In the genomic region with DNA sequence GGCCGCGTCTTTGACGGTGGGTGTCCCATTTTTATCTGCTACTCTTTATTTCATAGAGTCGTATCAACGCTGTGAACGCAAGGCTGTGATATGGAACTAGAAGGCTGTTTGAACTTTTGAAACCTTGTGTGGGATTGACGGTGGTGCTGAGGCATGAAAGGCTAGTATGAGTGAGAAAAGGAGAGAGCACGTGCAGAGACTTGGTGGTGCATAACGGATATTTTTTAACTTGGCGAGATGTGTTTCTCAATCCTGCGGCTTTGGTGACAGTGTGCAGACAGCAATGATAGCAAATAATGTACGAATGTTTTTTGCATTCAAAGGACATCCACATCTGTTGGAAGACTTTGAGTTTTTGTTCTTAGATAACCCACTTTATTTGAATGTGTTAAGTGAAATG, we compare ENCODE assay signal across 15 cellular contexts. TPM values are rescaled to one million over a fixed set of nuclear protein-coding genes. Genes with fewer than 3 reads are reported as not detected.
DNase-seq lines count a peak whose midpoint lies in the region; ATAC-seq, FAIRE-seq and TF ChIP-seq lines count a peak whose summit lies in the region.
"Had no signal": no experiment of that assay in that cellular context is flagged by ENCODE, and none has a peak within 500 bp of the region (broad histone marks: within the 10 kb centered on the region; RNA-seq: fewer than 3 reads in every experiment).

No MANE protein-coding gene starts in this region.

- H3K27ac ChIP-seq in K562 (ENCODE audit: extremely low read depth, low read depth, low read length): no peak overlapping the region
- no peak overlapping the region for H3K27ac ChIP-seq in upper lobe of left lung
- H3K27ac ChIP-seq: GM23248 had no signal

- H3K9me3 Mint-ChIP-seq in activated naive CD4-positive, alpha-beta T cell treated with anti-CD3 and anti-CD28 coated beads for 36 hours: no peaks in the 10 kb centered on the region
- peaks cover 0 to 3% of the 10 kb centered on the region in 2 donors for H3K9me3 Mint-ChIP-seq in activated naive CD4-positive, alpha-beta T cell treated with anti-CD3 and anti-CD28 coated beads, Interleukin-2, amount 50 U/mL, for 72 hours
- H3K9me3 Mint-ChIP-seq in type B pancreatic cell: no peaks in the 10 kb centered on the region
- H3K9me3 Mint-ChIP-seq: stimulated activated naive CD8-positive, alpha-beta T cell treated with anti-CD3 and anti-CD28 coated beads, Interleukin-15, Interleukin-2, amounts not matched to agents 100 ng/mL and 50 ng/mL, for 24 hours had no signal

- H4K20me1 ChIP-seq in K562 (replicated peaks; ENCODE audit: control insufficient read depth, insufficient read depth, low read length): no peaks in the 10 kb centered on the region

- peaks cover 33% of the 10 kb centered on the region for H3K79me2 ChIP-seq in K562 (ENCODE audit: control insufficient read depth, insufficient read depth, low read length)

- CTCF ChIA-PET in activated naive CD4-positive, alpha-beta T cell treated with anti-CD3 and anti-CD28 coated beads for 36 hours (lab: Charles Lee): no interaction called here
- CTCF ChIA-PET in K562 (lab: Yijun Ruan, JAX; ENCODE audit: low intra/inter-chr PET ratio): no interaction called here

- TF ChIP-seq CTCF in K562 (IDR thresholded peaks at IDR 0.05 in 2 of 3, conservative IDR thresholded peaks at IDR 0.05 in 1 of 3; ENCODE audit: insufficient read depth in 2 of 3, low read depth in 1 of 3, low read length in 3 of 3): no peak
- no peak for TF ChIP-seq CTCF in type B pancreatic cell (conservative IDR thresholded peaks at IDR 0.05)
- TF ChIP-seq CTCF in upper lobe of left lung (IDR thresholded peaks at IDR 0.05): no peak

- H3K36me3 ChIP-seq in K562 (ENCODE audit: control insufficient read depth, insufficient read depth, low read length) (peaks cover 10% of the 10 kb centered on the region; the same call in 2 of the 3 replicates), upper lobe of left lung (no peaks in the 10 kb centered on the region)
- H3K36me3 ChIP-seq: esophagus squamous epithelium, left lung, transverse colon had no signal

- no peaks in the 10 kb centered on the region for H3K9me3 ChIP-seq in K562 (replicated peaks; ENCODE audit: control insufficient read depth, insufficient read depth, low read depth, low read length)
- H3K9me3 ChIP-seq in upper lobe of left lung: no peaks in the 10 kb centered on the region
- H3K9me3 ChIP-seq: esophagus squamous epithelium, left lung, transverse colon had no signal

- in situ Hi-C loops in K562 (cut with MboI): no loop called here

- H3K36me3 Mint-ChIP-seq in activated naive CD4-positive, alpha-beta T cell treated with anti-CD3 and anti-CD28 coated beads for 36 hours (ENCODE audit: low read depth): no peaks in the 10 kb centered on the region
- H3K36me3 Mint-ChIP-seq in activated naive CD4-positive, alpha-beta T cell treated with anti-CD3 and anti-CD28 coated beads, Interleukin-2, amount 50 U/mL, for 72 hours: peaks cover 0 to 6% of the 10 kb centered on the region in 2 donors
- H3K36me3 Mint-ChIP-seq in type B pancreatic cell: no peaks in the 10 kb centered on the region

- no peak for FAIRE-seq in K562 (lab: Jason Lieb, UNC)

- H3K4me2 ChIP-seq in K562 (ENCODE audit: insufficient read depth, low read length): no peak overlapping the region

- H3K9ac ChIP-seq in K562 (ENCODE audit: insufficient read depth in 1 of 2, low read depth in 2 of 2, low read length in 2 of 2): no peak overlapping the region

- H2AFZ ChIP-seq in K562 (ENCODE audit: low read depth, low read length): 0 out of 2 replicates have a peak overlapping the region, but pooled peaks have one; percentile 45

- no peak for TF ChIP-seq RAD21 in K562 (CRISPR knock-in tag; conservative IDR thresholded peaks at IDR 0.05 in 1 of 2, IDR thresholded peaks at IDR 0.05 in 1 of 2)

- peaks cover 18% of the 10 kb centered on the region for H3K4me1 Mint-ChIP-seq in activated naive CD4-positive, alpha-beta T cell treated with anti-CD3 and anti-CD28 coated beads for 36 hours (ENCODE audit: low read depth)
- H3K4me1 Mint-ChIP-seq in type B pancreatic cell (ENCODE audit: unreplicated experiment): peaks cover 9% of the 10 kb centered on the region

- TF ChIP-seq EP300 in K562 (IDR thresholded peaks at IDR 0.05; ENCODE audit: low read length): no peak
- no peak for TF ChIP-seq EP300 in upper lobe of left lung (IDR thresholded peaks at IDR 0.05)

- no TSS peak for BruUV-seq in K562 (replicated peaks; lab: Mats Ljungman, UMichigan)

- H3K27ac Mint-ChIP-seq in activated naive CD4-positive, alpha-beta T cell treated with anti-CD3 and anti-CD28 coated beads for 36 hours: no peak overlapping the region
- H3K27ac Mint-ChIP-seq in activated naive CD4-positive, alpha-beta T cell treated with anti-CD3 and anti-CD28 coated beads, Interleukin-2, amount 50 U/mL, for 72 hours: no peak overlapping the region
- no peak overlapping the region for H3K27ac Mint-ChIP-seq in type B pancreatic cell
- H3K27ac Mint-ChIP-seq: stimulated activated naive CD8-positive, alpha-beta T cell treated with anti-CD3 and anti-CD28 coated beads, Interleukin-15, Interleukin-2, amounts not matched to agents 100 ng/mL and 50 ng/mL, for 24 hours had no signal

- peak overlapping the region; percentile 12 for H3K4me3 Mint-ChIP-seq in activated naive CD4-positive, alpha-beta T cell treated with anti-CD3 and anti-CD28 coated beads for 36 hours
- H3K4me3 Mint-ChIP-seq in type B pancreatic cell: peak overlapping the region; percentile 68

- TF ChIP-seq POLR2A in K562 (conservative IDR thresholded peaks at IDR 0.05) (no peak), upper lobe of left lung (IDR thresholded peaks at IDR 0.05) (no peak)

- no peaks in the 10 kb centered on the region for H3K9me1 ChIP-seq in K562 (ENCODE audit: control insufficient read depth, insufficient read depth, low read length)

- intact Hi-C loops in activated naive CD4-positive, alpha-beta T cell treated with anti-CD3 and anti-CD28 coated beads for 36 hours (cut with micrococcal nuclease): loop anchor here (5.0 kb wide), 1 partner anchor 171 kb away; a partner anchor contains a TSS
- intact Hi-C loops in K562 (cut with micrococcal nuclease): no loop called here

- 53% methylated on average over 12 of the region's 12 CpGs for WGBS in K562 (ENCODE audit: insufficient coverage, low coverage, missing lambda C conversion rate)
- WGBS in upper lobe of left lung, 2 donors: 82 to 84% methylated on average over 12 of the region's 12 CpGs

- H3K27me3 Mint-ChIP-seq in activated naive CD4-positive, alpha-beta T cell treated with anti-CD3 and anti-CD28 coated beads for 36 hours (ENCODE audit: low read depth): peaks cover 23% of the 10 kb centered on the region
- H3K27me3 Mint-ChIP-seq in type B pancreatic cell: peaks cover 63% of the 10 kb centered on the region

- no peaks in the 10 kb centered on the region for H3K27me3 ChIP-seq in K562 (ENCODE audit: control insufficient read depth in 2 of 2, insufficient read depth in 2 of 2, low read length in 2 of 2)
- H3K27me3 ChIP-seq in upper lobe of left lung: peaks cover 0 to 2% (median 0%) of the 10 kb centered on the region in 4 donors

- POLR2A ChIA-PET in K562 (lab: Yijun Ruan, JAX): interaction anchor here (0.6 to 1.0 kb wide), 2 partner anchors 20 to 404 kb away, joined by 3 to 4 read pairs; no protein-coding TSS in a partner anchor

- DNase-seq in activated naive CD4-positive, alpha-beta T cell treated with anti-CD3 and anti-CD28 coated beads for 36 hours: no peak
- no peak for DNase-seq in activated naive CD4-positive, alpha-beta T cell treated with anti-CD3 and anti-CD28 coated beads, Interleukin-2, amount 50 U/mL, for 72 hours (ENCODE audit: low spot score in 2 of 2)
- DNase-seq in NOMO-1 treated with DMSO at 0.1 percent for 48 hours (lab: John Stamatoyannopoulos, UW; ENCODE audit: unreplicated experiment) (peak; percentile 51), K562 (ENCODE audit: extremely low read depth in 1 of 4, low spot score in 3 of 4) (no peak), type B pancreatic cell (ENCODE audit: extremely low spot score, unreplicated experiment) (no peak), upper lobe of left lung (no peak), mucosa of gallbladder (ENCODE audit: low spot score) (no peak)
- DNase-seq: DMS79 treated with DMSO at 0.1 percent for 48 hours, esophagus squamous epithelium, NCI-H510A treated with DMSO at 0.1 percent for 48 hours had no signal

- ATAC-seq in activated naive CD4-positive, alpha-beta T cell treated with anti-CD3 and anti-CD28 coated beads, Interleukin-2, amount 50 U/mL, for 72 hours: no peak
- ATAC-seq in K562 (no peak), upper lobe of left lung (ENCODE audit: low FRiP score in 2 of 2) (no peak), GM18517 (IDR thresholded peaks at IDR 0.05; ENCODE audit: unreplicated experiment) (no peak)

- peaks cover 28 to 41% of the 10 kb centered on the region in 2 experiments for H3K4me1 ChIP-seq in K562 (replicated peaks in 1 of 2; ENCODE audit: control insufficient read depth in 2 of 2, insufficient read depth in 2 of 2, low read length in 2 of 2)
- H3K4me1 ChIP-seq in upper lobe of left lung: peaks cover 5 to 25% (median 10%) of the 10 kb centered on the region in 4 donors

- H3K4me3 ChIP-seq in K562 (no peak overlapping the region), upper lobe of left lung (no peak overlapping the region)

RNA-seq across cellular contexts. Expression of a gene that starts 6.2 kb away (rescaled TPM):
- 1 to 10 TPM; 3.1 to 4.0 TPM for total RNA-seq in activated naive CD4-positive, alpha-beta T cell treated with anti-CD3 and anti-CD28 coated beads for 36 hours
- total RNA-seq in activated naive CD4-positive, alpha-beta T cell treated with anti-CD3 and anti-CD28 coated beads, Interleukin-2, amount 50 U/mL, for 72 hours: 1 to 10 TPM; 4.7 to 5.1 TPM
- total RNA-seq in K562 (2011; cell fraction: chromatin; rRNA removed; ENCODE audit: low replicate concordance): 20.8 and 62.6 TPM in 2 replicates
- total RNA-seq in K562 (2011; cell fraction: nucleolus; rRNA removed): 90.9 and 91.5 TPM in 2 replicates
- total RNA-seq in K562 (2011; cell fraction: nucleoplasm; rRNA removed): 44.9 and 53.6 TPM in 2 replicates
- total RNA-seq in K562 (2014; rRNA removed) (110 and 166 TPM in 2 replicates), K562 (2014; rRNA removed; fragmentation: Illumina TruSeq; extraction: Trizol) (12.8 and 17.8 TPM in 2 replicates), K562 (2015; rRNA removed; fragmentation: Illumina TruSeq; extraction: Trizol) (29.2 and 31.2 TPM in 2 replicates), K562 (2021) (123 and 133 TPM in 2 replicates), type B pancreatic cell (ENCODE audit: low replicate concordance) (12.0 and 24.4 TPM in 2 replicates), upper lobe of left lung (10 to 100 TPM in 3 of 6 donors, 1 to 10 TPM in 3; 5.2 to 15.8 (median 9.4) TPM), mucosa of gallbladder (18.0 TPM)
- polyA plus RNA-seq in K562 (2011; rRNA removed) (34.9 and 45.1 TPM in 2 replicates), K562 (2014; fragmentation: Illumina TruSeq; extraction: Trizol) (20.0 and 27.6 TPM in 2 replicates), K562 (2014; fragmentation: Nextera tagmentation; extraction: Ambion mirVana) (1 to 10 TPM; 6.2 to 9.0 TPM), K562 (2014; rRNA removed) (131 and 180 TPM in 2 replicates)
- 40.0 and 148 TPM in 2 replicates for polyA plus RNA-seq in K562 (2011; cell fraction: cytosol; rRNA removed)
- polyA plus RNA-seq in K562 (2011; cell fraction: nucleus; rRNA removed): 166 and 257 TPM in 2 replicates
- polyA plus RNA-seq in K562 (2012): 48.6 and 54.6 TPM in 2 replicates
- 1.7 and 2.4 TPM in 2 replicates for polyA minus RNA-seq in K562 (2011; rRNA and poly(A)+ RNA removed)
- polyA minus RNA-seq in K562 (2011; cell fraction: cytosol; rRNA and poly(A)+ RNA removed): 17.7 and 26.8 TPM in 2 replicates
- 21.7 and 21.8 TPM in 2 replicates for polyA minus RNA-seq in K562 (2011; cell fraction: nucleus; rRNA and poly(A)+ RNA removed)

RNA-seq across cellular contexts. Expression of a gene that starts 30.1 kb away (rescaled TPM):
- total RNA-seq in activated naive CD4-positive, alpha-beta T cell treated with anti-CD3 and anti-CD28 coated beads for 36 hours: 10 to 100 TPM; 46.6 to 46.7 TPM
- total RNA-seq in activated naive CD4-positive, alpha-beta T cell treated with anti-CD3 and anti-CD28 coated beads, Interleukin-2, amount 50 U/mL, for 72 hours: 10 to 100 TPM; 40.7 to 64.8 TPM
- total RNA-seq in K562 (2011; cell fraction: chromatin; rRNA removed; ENCODE audit: low replicate concordance): 68.1 and 109 TPM in 2 replicates
- 43.0 and 45.2 TPM in 2 replicates for total RNA-seq in K562 (2011; cell fraction: nucleolus; rRNA removed)
- 64.3 and 84.1 TPM in 2 replicates for total RNA-seq in K562 (2011; cell fraction: nucleoplasm; rRNA removed)
- total RNA-seq in K562 (2014; rRNA removed) (20.6 and 25.5 TPM in 2 replicates), K562 (2014; rRNA removed; fragmentation: Illumina TruSeq; extraction: Trizol) (19.4 and 20.7 TPM in 2 replicates), K562 (2015; rRNA removed; fragmentation: Illumina TruSeq; extraction: Trizol) (17.8 and 18.8 TPM in 2 replicates), K562 (2021) (29.4 and 31.8 TPM in 2 replicates), type B pancreatic cell (ENCODE audit: low replicate concordance) (36.7 and 50.4 TPM in 2 replicates), upper lobe of left lung (10 to 100 TPM; 35.2 to 67.1 (median 40.7) TPM), mucosa of gallbladder (40.5 TPM)
- polyA plus RNA-seq in K562 (2011; rRNA removed) (25.1 and 31.7 TPM in 2 replicates), K562 (2014; fragmentation: Illumina TruSeq; extraction: Trizol) (24.8 and 25.0 TPM in 2 replicates), K562 (2014; fragmentation: Nextera tagmentation; extraction: Ambion mirVana) (1 to 10 TPM; 3.1 to 5.6 TPM), K562 (2014; rRNA removed) (43.9 and 46.7 TPM in 2 replicates)
- 17.5 and 18.4 TPM in 2 replicates for polyA plus RNA-seq in K562 (2011; cell fraction: cytosol; rRNA removed)
- 63.8 and 66.9 TPM in 2 replicates for polyA plus RNA-seq in K562 (2011; cell fraction: nucleus; rRNA removed)
- 23.4 and 24.4 TPM in 2 replicates for polyA plus RNA-seq in K562 (2012)
- polyA minus RNA-seq in K562 (2011; rRNA and poly(A)+ RNA removed): 25.0 and 25.6 TPM in 2 replicates
- 11.1 and 12.0 TPM in 2 replicates for polyA minus RNA-seq in K562 (2011; cell fraction: cytosol; rRNA and poly(A)+ RNA removed)
- 19.9 and 24.2 TPM in 2 replicates for polyA minus RNA-seq in K562 (2011; cell fraction: nucleus; rRNA and poly(A)+ RNA removed)

RNA-seq across cellular contexts. Expression of a gene that starts 54.8 kb away (rescaled TPM):
- 1 to 10 TPM; 7.1 to 7.8 TPM for total RNA-seq in activated naive CD4-positive, alpha-beta T cell treated with anti-CD3 and anti-CD28 coated beads for 36 hours
- total RNA-seq in activated naive CD4-positive, alpha-beta T cell treated with anti-CD3 and anti-CD28 coated beads, Interleukin-2, amount 50 U/mL, for 72 hours: 10 to 100 TPM; 11.5 to 15.0 TPM
- 22.3 and 47.8 TPM in 2 replicates for total RNA-seq in K562 (2011; cell fraction: chromatin; rRNA removed; ENCODE audit: low replicate concordance)
- 14.6 and 18.5 TPM in 2 replicates for total RNA-seq in K562 (2011; cell fraction: nucleolus; rRNA removed)
- total RNA-seq in K562 (2011; cell fraction: nucleoplasm; rRNA removed): 15.5 and 19.4 TPM in 2 replicates
- total RNA-seq in K562 (2014; rRNA removed) (3.9 and 4.7 TPM in 2 replicates), K562 (2014; rRNA removed; fragmentation: Illumina TruSeq; extraction: Trizol) (2.8 and 3.5 TPM in 2 replicates), K562 (2015; rRNA removed; fragmentation: Illumina TruSeq; extraction: Trizol) (2.5 and 2.6 TPM in 2 replicates), K562 (2021) (7.7 and 10.3 TPM in 2 replicates), type B pancreatic cell (ENCODE audit: low replicate concordance) (14.0 and 15.5 TPM in 2 replicates), upper lobe of left lung (10 to 100 TPM; 12.9 to 28.7 (median 18.1) TPM), mucosa of gallbladder (29.8 TPM)
- polyA plus RNA-seq in K562 (2011; rRNA removed) (2.4 and 3.1 TPM in 2 replicates), K562 (2014; fragmentation: Illumina TruSeq; extraction: Trizol) (3.3 and 4.1 TPM in 2 replicates), K562 (2014; fragmentation: Nextera tagmentation; extraction: Ambion mirVana) (1 to 10 TPM; 1.1 to 1.8 TPM), K562 (2014; rRNA removed) (2.9 and 3.1 TPM in 2 replicates)
- 1.4 and 1.8 TPM in 2 replicates for polyA plus RNA-seq in K562 (2011; cell fraction: cytosol; rRNA removed)
- polyA plus RNA-seq in K562 (2011; cell fraction: nucleus; rRNA removed): 6.3 and 8.2 TPM in 2 replicates
- 1.3 and 2.0 TPM in 2 replicates for polyA plus RNA-seq in K562 (2012)
- 9.8 and 10.6 TPM in 2 replicates for polyA minus RNA-seq in K562 (2011; rRNA and poly(A)+ RNA removed)
- 3.5 and 8.4 TPM in 2 replicates for polyA minus RNA-seq in K562 (2011; cell fraction: cytosol; rRNA and poly(A)+ RNA removed)
- 10.9 and 14.4 TPM in 2 replicates for polyA minus RNA-seq in K562 (2011; cell fraction: nucleus; rRNA and poly(A)+ RNA removed)
